ENCODE assay signal across 13 cellular contexts in the genomic region with DNA sequence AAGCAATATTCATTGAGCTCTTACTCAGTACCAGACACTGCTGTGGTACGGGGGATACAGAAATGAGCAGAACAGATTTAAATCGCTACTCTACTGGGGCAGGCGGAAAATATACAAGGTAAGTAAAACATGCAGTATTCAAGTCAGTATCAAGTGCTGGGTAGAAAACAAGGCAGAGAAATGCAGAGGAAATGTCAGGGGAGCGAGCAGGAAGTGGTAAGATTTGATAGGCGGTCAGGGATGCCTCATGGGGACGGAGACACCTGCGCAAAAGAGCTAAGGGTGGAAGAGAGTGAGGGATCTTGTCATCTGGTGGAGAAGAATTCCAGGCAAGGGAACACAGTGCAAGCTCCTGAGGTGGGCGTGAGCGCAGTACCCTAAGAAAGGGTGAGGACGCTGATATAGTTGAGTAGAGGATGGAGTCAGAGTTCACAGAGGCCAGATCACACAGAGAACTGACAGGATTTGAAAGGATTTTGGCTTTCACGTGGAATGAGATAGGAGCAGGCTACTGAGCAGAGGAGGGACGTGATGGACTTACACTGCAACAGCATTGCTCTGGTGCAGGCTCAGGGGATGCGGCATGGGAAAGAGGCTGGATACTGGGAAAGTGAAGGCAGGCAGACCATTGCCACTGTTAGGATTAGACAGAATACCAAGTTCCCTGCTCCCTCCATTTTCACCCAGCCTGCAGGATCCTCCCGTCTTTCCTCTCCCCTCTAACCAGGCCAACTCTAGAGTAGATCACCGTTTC. TPM values are rescaled to one million over a fixed set of nuclear protein-coding genes. Genes with fewer than 3 reads are reported as not detected.
DNase-seq lines count a peak whose midpoint lies in the region; ATAC-seq, FAIRE-seq and TF ChIP-seq lines count a peak whose summit lies in the region.
"Had no signal": no experiment of that assay in that cellular context is flagged by ENCODE, and none has a peak within 500 bp of the region (broad histone marks: within the 10 kb centered on the region; RNA-seq: fewer than 3 reads in every experiment).

No MANE protein-coding gene starts in this region.

- in situ Hi-C loops in HepG2 (cut with HindIII; ENCODE audit: extremely low pct_ligation_motif_present, low pct_unique_long_range_greater_than_20kb): no loop called here

- no peaks in the 10 kb centered on the region for H3K27me3 Mint-ChIP-seq in activated CD4-positive, alpha-beta T cell treated with anti-CD3 and anti-CD28 coated beads for 36 hours
- H3K27me3 Mint-ChIP-seq in activated naive CD8-positive, alpha-beta T cell treated with anti-CD3 and anti-CD28 coated beads, Interleukin-2, amount 10 ng/mL, durations not matched to agents 7 days and 5 days: peaks cover 7% of the 10 kb centered on the region

- no peaks in the 10 kb centered on the region for H4K20me1 ChIP-seq in HepG2 (ENCODE audit: insufficient read depth, low read length)

- FAIRE-seq in HepG2 (lab: Jason Lieb, UNC) (no peak), HTR-8/SVneo (lab: Jason Lieb, UNC) (no peak)
- FAIRE-seq: urothelium cell line had no signal

- 59% methylated on average over 15 of the region's 15 CpGs for WGBS in HepG2 (ENCODE audit: low lambda C conversion rate)
- WGBS in right lobe of liver (ENCODE audit: insufficient coverage, low coverage, low lambda C conversion rate, missing lambda C conversion rate): 66% methylated on average over 11 of the region's 15 CpGs

- no peaks in the 10 kb centered on the region for H3K9me3 Mint-ChIP-seq in activated CD4-positive, alpha-beta T cell treated with anti-CD3 and anti-CD28 coated beads for 36 hours (ENCODE audit: low read depth)
- H3K9me3 Mint-ChIP-seq in activated naive CD8-positive, alpha-beta T cell treated with anti-CD3 and anti-CD28 coated beads, Interleukin-2, amount 10 ng/mL, durations not matched to agents 7 days and 5 days: no peaks in the 10 kb centered on the region

- H3K4me3 ChIP-seq in HepG2 (replicated peaks in 1 of 3; ENCODE audit: insufficient read depth in 1 of 3, low read depth in 2 of 3, low read length in 3 of 3) (no peak overlapping the region), right lobe of liver (no peak overlapping the region)
- H3K4me3 ChIP-seq: hepatocyte had no signal

- TF ChIP-seq RAD21 in HepG2 (CRISPR knock-in tag; IDR thresholded peaks at IDR 0.05): no peak

- no peak overlapping the region for H3K4me3 Mint-ChIP-seq in activated CD4-positive, alpha-beta T cell treated with anti-CD3 and anti-CD28 coated beads for 36 hours
- no peak overlapping the region for H3K4me3 Mint-ChIP-seq in activated naive CD8-positive, alpha-beta T cell treated with anti-CD3 and anti-CD28 coated beads, Interleukin-2, amount 10 ng/mL, durations not matched to agents 7 days and 5 days

- H3K27me3 ChIP-seq in HepG2 (ENCODE audit: control insufficient read depth in 1 of 2, insufficient read depth in 2 of 2, low read length in 2 of 2) (no peaks in the 10 kb centered on the region), right lobe of liver (no peaks in the 10 kb centered on the region)

- no peak overlapping the region for H3K27ac Mint-ChIP-seq in activated CD4-positive, alpha-beta T cell treated with anti-CD3 and anti-CD28 coated beads for 36 hours
- no peak overlapping the region for H3K27ac Mint-ChIP-seq in activated naive CD8-positive, alpha-beta T cell treated with anti-CD3 and anti-CD28 coated beads, Interleukin-2, amount 10 ng/mL, durations not matched to agents 7 days and 5 days

- H3K4me1 ChIP-seq in HepG2 (ENCODE audit: insufficient read depth, low read length) (peaks cover 13% of the 10 kb centered on the region), right lobe of liver (peaks cover 0 to 10% (median 3%) of the 10 kb centered on the region in 4 donors)

- H3K4me2 ChIP-seq in HepG2 (ENCODE audit: low read depth, low read length): no peak overlapping the region
- H3K4me2 ChIP-seq: hepatocyte had no signal

- H3K9ac ChIP-seq in HepG2 (ENCODE audit: insufficient read depth, low read depth, low read length): no peak overlapping the region

- intact Hi-C loops in HepG2 (cut with micrococcal nuclease; ENCODE audit: unreplicated experiment) (no loop called here), right lobe of liver (cut with DNase I) (loop anchor here (10.0 kb wide), 2 partner anchors 116 to 266 kb away; no protein-coding TSS in a partner anchor)
- intact Hi-C loops in activated CD4-positive, alpha-beta T cell treated with anti-CD3 and anti-CD28 coated beads for 36 hours (cut with DNase I, micrococcal nuclease): loop anchor here (5.0 to 10.0 kb wide), 2 partner anchors 89 to 126 kb away; partner anchors contain the start of genes SORL1 (in 1 of the 2) and SORL1-AS1 (in 1 of the 2)

- POLR2A ChIA-PET in HepG2 (lab: Yijun Ruan, JAX): no interaction called here
- POLR2A ChIA-PET in activated CD4-positive, alpha-beta T cell treated with anti-CD3 and anti-CD28 coated beads for 36 hours (lab: Charles Lee): no interaction called here
- POLR2A ChIA-PET in activated naive CD8-positive, alpha-beta T cell treated with anti-CD3 and anti-CD28 coated beads, Interleukin-2, amount 10 ng/mL, durations not matched to agents 7 days and 5 days (lab: Charles Lee): interaction anchor here (0.6 to 0.9 kb wide), 2 partner anchors 9 to 11 kb away, joined by 3 read pairs; no protein-coding TSS in a partner anchor

- no peaks in the 10 kb centered on the region for H3K36me3 ChIP-seq in HepG2 (replicated peaks in 1 of 2; ENCODE audit: control insufficient read depth in 1 of 2, insufficient read depth in 2 of 2, low read length in 2 of 2)
- H3K36me3 ChIP-seq in right lobe of liver: no peaks in the 10 kb centered on the region

- H3K4me1 Mint-ChIP-seq in activated CD4-positive, alpha-beta T cell treated with anti-CD3 and anti-CD28 coated beads for 36 hours: no peaks in the 10 kb centered on the region
- peaks cover 2% of the 10 kb centered on the region for H3K4me1 Mint-ChIP-seq in activated naive CD8-positive, alpha-beta T cell treated with anti-CD3 and anti-CD28 coated beads, Interleukin-2, amount 10 ng/mL, durations not matched to agents 7 days and 5 days

- TF ChIP-seq CTCF in HepG2 (CRISPR knock-in tag; IDR thresholded peaks at IDR 0.05): no peak
- TF ChIP-seq CTCF in right lobe of liver (IDR thresholded peaks at IDR 0.05): no peak

- no peak overlapping the region for H2AFZ ChIP-seq in HepG2 (ENCODE audit: low read length)
- H2AFZ ChIP-seq: hepatocyte had no signal

- no peak overlapping the region for H3K27ac ChIP-seq in HepG2 (ENCODE audit: extremely low read length, insufficient read depth, low read length)
- H3K27ac ChIP-seq in right lobe of liver: no peak overlapping the region

- CTCF ChIA-PET in HepG2 (lab: Yijun Ruan, JAX; ENCODE audit: low intra/inter-chr PET ratio, low total read pairs): no interaction called here
- CTCF ChIA-PET in activated CD4-positive, alpha-beta T cell treated with anti-CD3 and anti-CD28 coated beads for 36 hours (lab: Charles Lee): interaction anchor here (0.6 to 1.3 kb wide), 2 partner anchors 185 to 263 kb away, joined by 3 read pairs; no protein-coding TSS in a partner anchor

- peak; percentile 67 for ATAC-seq in HepG2
- ATAC-seq in right lobe of liver: no peak
- peak; percentile 83 for ATAC-seq in activated CD4-positive, alpha-beta T cell treated with anti-CD3 and anti-CD28 coated beads for 36 hours
- ATAC-seq in activated naive CD8-positive, alpha-beta T cell treated with anti-CD3 and anti-CD28 coated beads, Interleukin-2, amount 10 ng/mL, durations not matched to agents 7 days and 5 days (ENCODE audit: low read depth): peak; percentile 78
- ATAC-seq in stimulated activated naive CD8-positive, alpha-beta T cell treated with anti-CD3 and anti-CD28 coated beads, Interleukin-15, Interleukin-2, amounts not matched to agents 100 U/mL and 50 U/mL, for 24 hours: peak; percentile 63
- ATAC-seq in GM21723 (IDR thresholded peaks at IDR 0.05; ENCODE audit: unreplicated experiment): no peak

- no peak for DNase-seq in HepG2 (ENCODE audit: low spot score)
- DNase-seq in right lobe of liver: no peak
- peak; percentile 46 for DNase-seq in activated CD4-positive, alpha-beta T cell treated with anti-CD3 and anti-CD28 coated beads for 36 hours
- peak; percentile 51 for DNase-seq in activated naive CD8-positive, alpha-beta T cell treated with anti-CD3 and anti-CD28 coated beads, Interleukin-2, amount 10 ng/mL, durations not matched to agents 7 days and 5 days
- peak; percentile 33 for DNase-seq in stimulated activated naive CD8-positive, alpha-beta T cell treated with anti-CD3 and anti-CD28 coated beads, Interleukin-15, Interleukin-2, amounts not matched to agents 100 U/mL and 50 U/mL, for 24 hours
- no peak for DNase-seq in DMS53 (lab: John Stamatoyannopoulos, UW)
- no peak for DNase-seq in HTR-8/SVneo (ENCODE audit: insufficient read length, low spot score)
- DNase-seq: amniotic stem cell, mesenchymal stem cell, NCI-H774 had no signal

- TF ChIP-seq EP300 in HepG2 (IDR thresholded peaks at IDR 0.05; ENCODE audit: low read depth in 2 of 2, low read length in 2 of 2) (no peak), HepG2 (CRISPR knock-in tag; IDR thresholded peaks at IDR 0.05; ENCODE audit: borderline replicate concordance) (no peak)

- BruUV-seq in HepG2 (replicated peaks; lab: Mats Ljungman, UMichigan): no TSS peak

- no peaks in the 10 kb centered on the region for H3K36me3 Mint-ChIP-seq in activated CD4-positive, alpha-beta T cell treated with anti-CD3 and anti-CD28 coated beads for 36 hours (ENCODE audit: low read depth)
- H3K36me3 Mint-ChIP-seq in activated naive CD8-positive, alpha-beta T cell treated with anti-CD3 and anti-CD28 coated beads, Interleukin-2, amount 10 ng/mL, durations not matched to agents 7 days and 5 days: peaks cover 1% of the 10 kb centered on the region

- H3K79me2 ChIP-seq in HepG2 (ENCODE audit: insufficient read depth, low read length): no peaks in the 10 kb centered on the region
- H3K79me2 ChIP-seq: hepatocyte had no signal

- H3K9me3 ChIP-seq in HepG2 (ENCODE audit: low read length) (no peaks in the 10 kb centered on the region), right lobe of liver (no peaks in the 10 kb centered on the region)

- TF ChIP-seq POLR2A in HepG2 (IDR thresholded peaks at IDR 0.05; ENCODE audit: insufficient read depth in 1 of 2, low read depth in 2 of 2, low read length in 2 of 2): no peak
- no peak for TF ChIP-seq POLR2A in right lobe of liver (IDR thresholded peaks at IDR 0.05)

RNA-seq across cellular contexts. Expression of gene SC5D, which starts 35.8 kb away (rescaled TPM):
- total RNA-seq in HepG2 (2016; rRNA removed; fragmentation: Illumina TruSeq; extraction: Trizol) (48.6 and 84.4 TPM in 2 replicates), right lobe of liver (100 to 1,000 TPM in 2 of 6 experiments, 10 to 100 TPM in 4; 58.9 to 126 (median 82.1) TPM)
- 9.4 and 11.7 TPM in 2 replicates for total RNA-seq in HepG2 (2016; cell fraction: cytosol; rRNA removed; fragmentation: Illumina TruSeq; extraction: Trizol; ENCODE audit: low read depth)
- 49.0 and 80.4 TPM in 2 replicates for total RNA-seq in HepG2 (2016; cell fraction: insoluble cytoplasmic fraction; rRNA removed; fragmentation: Illumina TruSeq; extraction: Trizol)
- 18.2 and 23.9 TPM in 2 replicates for total RNA-seq in HepG2 (2016; cell fraction: membrane; rRNA removed; fragmentation: Illumina TruSeq; extraction: Trizol)
- 88.0 and 105 TPM in 2 replicates for total RNA-seq in HepG2 (2016; cell fraction: nucleus; rRNA removed; fragmentation: Illumina TruSeq; extraction: Trizol)
- polyA plus RNA-seq in HepG2 (2011; rRNA removed): 155 and 186 TPM in 2 replicates
- 29.9 and 67.8 TPM in 2 replicates for polyA plus RNA-seq in HepG2 (2011; cell fraction: cytosol; rRNA removed)
- 12.9 and 36.4 TPM in 2 replicates for polyA plus RNA-seq in HepG2 (2011; cell fraction: nucleus; rRNA removed)
- polyA plus RNA-seq in HepG2 (2012): 147 and 186 TPM in 2 replicates
- polyA plus RNA-seq in HepG2 (2016; cell fraction: cytosol; fragmentation: Illumina TruSeq; extraction: Trizol; ENCODE audit: low read depth): 8.7 and 9.0 TPM in 2 replicates
- polyA plus RNA-seq in HepG2 (2016; cell fraction: insoluble cytoplasmic fraction; fragmentation: Illumina TruSeq; extraction: Trizol; ENCODE audit: low read depth): 58.1 and 58.6 TPM in 2 replicates
- polyA plus RNA-seq in HepG2 (2016; cell fraction: membrane; fragmentation: Illumina TruSeq; extraction: Trizol; ENCODE audit: low read depth): 16.3 and 18.5 TPM in 2 replicates
- polyA plus RNA-seq in HepG2 (2016; cell fraction: nucleus; fragmentation: Illumina TruSeq; extraction: Trizol; ENCODE audit: insufficient read depth, low read depth): 135 and 141 TPM in 2 replicates
- 28.6 and 108 TPM in 2 replicates for polyA minus RNA-seq in HepG2 (2011; rRNA and poly(A)+ RNA removed; ENCODE audit: low replicate concordance)
- polyA minus RNA-seq in HepG2 (2011; cell fraction: cytosol; rRNA and poly(A)+ RNA removed): 100 and 145 TPM in 2 replicates
- 50.2 and 78.9 TPM in 2 replicates for polyA minus RNA-seq in HepG2 (2011; cell fraction: nucleus; rRNA and poly(A)+ RNA removed)
- total RNA-seq in activated CD4-positive, alpha-beta T cell treated with anti-CD3 and anti-CD28 coated beads for 36 hours: 10 to 100 TPM; 22.3 to 29.9 TPM
- total RNA-seq in activated naive CD8-positive, alpha-beta T cell treated with anti-CD3 and anti-CD28 coated beads, Interleukin-2, amount 10 ng/mL, durations not matched to agents 7 days and 5 days: 10 to 100 TPM; 24.8 to 25.5 TPM

Comparison
In these comparisons a context has a peak if more than half of its experiments do, and no peak if none do; other contexts are left out.
1. ATAC-seq: peak in HepG2 (single experiment), activated CD4-positive, alpha-beta T cell treated with anti-CD3 and anti-CD28 coated beads for 36 hours (single experiment), activated naive CD8-positive, alpha-beta T cell treated with anti-CD3 and anti-CD28 coated beads, Interleukin-2, amount 10 ng/mL, durations not matched to agents 7 days and 5 days (single experiment) and stimulated activated naive CD8-positive, alpha-beta T cell treated with anti-CD3 and anti-CD28 coated beads, Interleukin-15, Interleukin-2, amounts not matched to agents 100 U/mL and 50 U/mL, for 24 hours (single experiment); none in right lobe of liver (0 of 4) and GM21723 (single experiment).
2. DNase-seq: peak in activated CD4-positive, alpha-beta T cell treated with anti-CD3 and anti-CD28 coated beads for 36 hours (single experiment), activated naive CD8-positive, alpha-beta T cell treated with anti-CD3 and anti-CD28 coated beads, Interleukin-2, amount 10 ng/mL, durations not matched to agents 7 days and 5 days (single experiment) and stimulated activated naive CD8-positive, alpha-beta T cell treated with anti-CD3 and anti-CD28 coated beads, Interleukin-15, Interleukin-2, amounts not matched to agents 100 U/mL and 50 U/mL, for 24 hours (single experiment); none in HepG2 (single experiment), right lobe of liver (0 of 3), DMS53 (single experiment) and HTR-8/SVneo (single experiment).